In the genomic region with DNA sequence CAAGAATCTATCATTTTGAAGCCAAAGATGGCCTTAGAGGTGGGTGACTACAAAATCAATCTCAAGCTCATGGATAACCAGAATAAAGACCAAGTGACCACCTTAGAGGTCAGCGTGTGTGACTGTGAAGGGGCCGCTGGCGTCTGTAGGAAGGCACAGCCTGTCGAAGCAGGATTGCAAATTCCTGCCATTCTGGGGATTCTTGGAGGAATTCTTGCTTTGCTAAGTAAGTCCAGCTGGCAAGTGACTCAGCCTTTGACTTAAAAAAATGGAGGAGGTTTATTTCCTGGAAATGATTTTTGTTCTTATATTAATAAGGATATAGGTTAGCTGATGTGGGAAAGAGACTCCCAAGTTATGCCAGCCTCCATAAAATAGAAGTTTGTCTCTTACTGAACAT, we compare ENCODE assay signal across 14 cellular contexts. TPM values are rescaled to one million over a fixed set of nuclear protein-coding genes. Genes with fewer than 3 reads are reported as not detected.
DNase-seq lines count a peak whose midpoint lies in the region; ATAC-seq and TF ChIP-seq lines count a peak whose summit lies in the region.
"Had no signal": no experiment of that assay in that cellular context is flagged by ENCODE, and none has a peak within 500 bp of the region (broad histone marks: within the 10 kb centered on the region; RNA-seq: fewer than 3 reads in every experiment).

No MANE protein-coding gene starts in this region.

- in situ Hi-C loops in brain microvascular endothelial cell (cut with HindIII; ENCODE audit: low pct_ligation_motif_present, low sequenced_read_pairs): no loop called here

- no peaks in the 10 kb centered on the region for H3K9me3 ChIP-seq in A673 (ENCODE audit: low read depth, low read length, poor library complexity, severe bottlenecking)
- H3K9me3 ChIP-seq: suprapubic skin had no signal

- DNase-seq in A673 (ENCODE audit: low spot score) (peak; percentile 11), HPDE6-E6E7 (ENCODE audit: extremely low spot score) (peak; percentile 44), brain microvascular endothelial cell (peak; percentile 86), iPS-NIHi7 (ENCODE audit: extremely low spot score) (peak; percentile 55), MV-4-11 (lab: John Stamatoyannopoulos, UW) (no peak), NCI-H2227 (lab: John Stamatoyannopoulos, UW; ENCODE audit: unreplicated experiment) (no peak)
- no peak for DNase-seq in activated T-cell treated with anti-CD3 and anti-CD28 coated beads, Interleukin-2, amount 50 U/mL, for 4 hours
- DNase-seq: NCI-H187; stimulated activated CD4-positive, alpha-beta T cell treated with anti-CD3 and anti-CD28 coated beads, Interleukin-4, amount 100 ng/mL, for 24 hours had no signal

- H3K4me1 Mint-ChIP-seq in activated T-cell treated with anti-CD3 and anti-CD28 coated beads, Interleukin-2, amount 50 U/mL, for 4 hours (ENCODE audit: low read depth): no peaks in the 10 kb centered on the region
- H3K4me1 Mint-ChIP-seq: central memory CD8-positive, alpha-beta T cell; neural crest cell had no signal

- no peaks in the 10 kb centered on the region for H3K36me3 Mint-ChIP-seq in activated T-cell treated with anti-CD3 and anti-CD28 coated beads, Interleukin-2, amount 50 U/mL, for 4 hours (ENCODE audit: insufficient read depth)

- no peak overlapping the region for H3K4me3 ChIP-seq in A673 (ENCODE audit: low read depth, low read length, poor library complexity, severe bottlenecking)
- no peak overlapping the region for H3K4me3 ChIP-seq in brain microvascular endothelial cell (ENCODE audit: low read depth, low read length)
- H3K4me3 ChIP-seq: suprapubic skin had no signal

- H3K36me3 ChIP-seq in A673 (ENCODE audit: insufficient read depth, low read length, poor library complexity, severe bottlenecking) (no peaks in the 10 kb centered on the region), brain microvascular endothelial cell (replicated peaks) (no peaks in the 10 kb centered on the region)

- ATAC-seq in activated T-cell treated with anti-CD3 and anti-CD28 coated beads, Interleukin-2, amount 50 U/mL, for 4 hours: no peak
- ATAC-seq in GM19324 (IDR thresholded peaks at IDR 0.05; ENCODE audit: low FRiP score, unreplicated experiment): no peak
- ATAC-seq: activated CD4-positive, CD25-positive, alpha-beta regulatory T cell treated with anti-CD3 and anti-CD28 coated beads, Interleukin-2, amount 50 U/mL, for 24 hours had no signal

- H3K4me3 Mint-ChIP-seq in activated T-cell treated with anti-CD3 and anti-CD28 coated beads, Interleukin-2, amount 50 U/mL, for 4 hours: no peak overlapping the region
- H3K4me3 Mint-ChIP-seq: central memory CD8-positive, alpha-beta T cell; neural crest cell had no signal

- H3K9me3 Mint-ChIP-seq in activated T-cell treated with anti-CD3 and anti-CD28 coated beads, Interleukin-2, amount 50 U/mL, for 4 hours: peaks cover 3% of the 10 kb centered on the region
- H3K9me3 Mint-ChIP-seq: central memory CD8-positive, alpha-beta T cell had no signal

- H3K27me3 ChIP-seq in A673 (replicated peaks; ENCODE audit: insufficient read depth, low read depth, low read length, poor library complexity): no peaks in the 10 kb centered on the region
- H3K27me3 ChIP-seq in brain microvascular endothelial cell (replicated peaks): no peaks in the 10 kb centered on the region
- H3K27me3 ChIP-seq: suprapubic skin had no signal

- H3K4me1 ChIP-seq in A673 (ENCODE audit: insufficient read depth, low read length, poor library complexity, severe bottlenecking): no peaks in the 10 kb centered on the region
- H3K4me1 ChIP-seq: suprapubic skin had no signal

- POLR2A ChIA-PET in A673 (lab: Charles Lee; ENCODE audit: low non-redundant PET): no interaction called here

- no peak for TF ChIP-seq CTCF in A673 (conservative IDR thresholded peaks at IDR 0.05; ENCODE audit: low read depth, low read length)
- no peak for TF ChIP-seq CTCF in brain microvascular endothelial cell (IDR thresholded peaks at IDR 0.05; ENCODE audit: low read depth, low read length, missing control alignments)

- no peak overlapping the region for H3K27ac ChIP-seq in A673 (ENCODE audit: low read depth, low read length, poor library complexity, severe bottlenecking)
- peak overlapping the region; percentile 34 for H3K27ac ChIP-seq in brain microvascular endothelial cell
- H3K27ac ChIP-seq: suprapubic skin had no signal

- no peaks in the 10 kb centered on the region for H3K27me3 Mint-ChIP-seq in activated T-cell treated with anti-CD3 and anti-CD28 coated beads, Interleukin-2, amount 50 U/mL, for 4 hours (ENCODE audit: low read depth)
- H3K27me3 Mint-ChIP-seq: central memory CD8-positive, alpha-beta T cell had no signal

- CTCF ChIA-PET in A673 (lab: Charles Lee): no interaction called here

- intact Hi-C loops in A673 (cut with micrococcal nuclease; ENCODE audit: unreplicated experiment): no loop called here

- BruUV-seq in A673 (replicated peaks; lab: Mats Ljungman, UMichigan): no TSS peak

RNA-seq across cellular contexts. Expression of gene TANGO6, which starts 19.9 kb away (rescaled TPM):
- total RNA-seq in A673 (2021): 15.8 and 18.0 TPM in 2 replicates
- total RNA-seq in activated T-cell treated with anti-CD3 and anti-CD28 coated beads, Interleukin-2, amount 50 U/mL, for 4 hours: 10 to 100 TPM; 29.6 to 37.7 (median 33.4) TPM

Comparison
In these comparisons a context has a peak if more than half of its experiments do, and no peak if none do; other contexts are left out.
1. DNase-seq: peak in A673 (single experiment), HPDE6-E6E7 (single experiment), brain microvascular endothelial cell (single experiment) and iPS-NIHi7 (single experiment); none in MV-4-11 (single experiment), NCI-H2227 (single experiment) and activated T-cell treated with anti-CD3 and anti-CD28 coated beads, Interleukin-2, amount 50 U/mL, for 4 hours (single experiment).